20 cellular contexts compared by ENCODE assay signal in genomic region chr11:44223261-44223660, GRCh38.
A peak's percentile ranks its signal among the peaks of the same experiment; 100 is the strongest.
DNase-seq lines count a peak whose midpoint lies in the region; ATAC-seq lines count a peak whose summit lies in the region.
"Had no signal": no experiment of that assay in that cellular context is flagged by ENCODE, and none has a peak within 500 bp of the region (broad histone marks: within the 10 kb centered on the region; RNA-seq: fewer than 3 reads in every experiment).

No MANE protein-coding gene starts in this region.

- ATAC-seq in left cardiac atrium: no peak
- no peak for ATAC-seq in GM18519 (IDR thresholded peaks at IDR 0.05; ENCODE audit: low FRiP score, unreplicated experiment)
- ATAC-seq: GM23338, HepG2, sciatic nerve had no signal

- DNase-seq in EL: peak; percentile 65
- peak; percentile 57 for DNase-seq in NCI-H2171 (lab: John Stamatoyannopoulos, UW)
- DNase-seq in astrocyte of the hippocampus (ENCODE audit: low read depth, low spot score): peak; percentile 7
- DNase-seq in hepatic stellate cell (ENCODE audit: low spot score): peak; percentile 57
- no peak for DNase-seq in caudate nucleus (lab: John Stamatoyannopoulos, UW)
- DNase-seq in left cardiac atrium: no peak
- DNase-seq in cerebellar nuclear complex (lab: John Stamatoyannopoulos, UW): no peak
- DNase-seq: activated CD4-positive, alpha-beta T cell treated with anti-CD3 and anti-CD28 coated beads, Interleukin-2, amount 50 U/mL, for 4 hours; activated effector memory CD4-positive, alpha-beta T cell treated with anti-CD3 and anti-CD28 coated beads, Interleukin-2, amount 50 U/mL, for 16 hours; CD4-positive, alpha-beta memory T cell; effector CD4-positive, alpha-beta T cell; NCI-H1105 treated with DMSO at 0.1 percent for 48 hours; NCI-H2029 treated with DMSO at 0.1 percent for 48 hours; NCI-H510A treated with DMSO at 0.1 percent for 48 hours had no signal

- H3K27ac ChIP-seq in caudate nucleus (ENCODE audit: low read depth, low read length): no peak overlapping the region
- H3K27ac ChIP-seq: suprapubic skin, vagina had no signal

- intact Hi-C loops in left cardiac atrium (cut with DNase I): no loop called here

Comparison
In these comparisons a context has a peak if more than half of its experiments do, and no peak if none do; other contexts are left out.
1. DNase-seq: peak in EL (single experiment), NCI-H2171 (single experiment), astrocyte of the hippocampus (single experiment) and hepatic stellate cell (single experiment); none in caudate nucleus (0 of 61), left cardiac atrium (single experiment) and cerebellar nuclear complex (0 of 2).